In genomic region chr6:160455484-160456213, GRCh38 we compare ENCODE assay signal across 1 cellular context.
TF ChIP-seq lines count a peak whose summit lies in the region.

No MANE protein-coding gene starts in this region.

TF ChIP-seq in HepG2, 621 proteins besides CTCF, POLR2A, EP300 and RAD21 (continued from another document):
- TF ChIP-seq UBTF (CRISPR knock-in tag; IDR thresholded peaks at IDR 0.05) (no peak), HOXA5 (CRISPR knock-in tag; IDR thresholded peaks at IDR 0.05) (no peak), TBL1XR1 (IDR thresholded peaks at IDR 0.05; ENCODE audit: borderline replicate concordance, low read length, partially characterized antibody) (peak; percentile 54), KDM1A (CRISPR knock-in tag; IDR thresholded peaks at IDR 0.05) (no peak), ZBTB34 (CRISPR knock-in tag; IDR thresholded peaks at IDR 0.05) (no peak), DBP (CRISPR knock-in tag; IDR thresholded peaks at IDR 0.05; ENCODE audit: not compliant biosample characterization) (no peak), ZNF292 (CRISPR knock-in tag; IDR thresholded peaks at IDR 0.05; ENCODE audit: borderline replicate concordance, low read depth) (peak; percentile 31; the same call in 1 of the 2 replicates), ZNF335 (CRISPR knock-in tag; IDR thresholded peaks at IDR 0.05) (no peak), ZNF709 (CRISPR knock-in tag; IDR thresholded peaks at IDR 0.05) (no peak), ZBTB42 (CRISPR knock-in tag; IDR thresholded peaks at IDR 0.05) (no peak), BATF2 (CRISPR knock-in tag; IDR thresholded peaks at IDR 0.05) (no peak), MXI1 (IDR thresholded peaks at IDR 0.05; ENCODE audit: borderline replicate concordance, low read depth, low read length) (0 out of 3 replicates have a peak, but pooled peaks have one; percentile 25), ZUFSP (CRISPR knock-in tag; IDR thresholded peaks at IDR 0.05; ENCODE audit: borderline replicate concordance) (no peak), KDM5B (CRISPR knock-in tag; IDR thresholded peaks at IDR 0.05; ENCODE audit: borderline replicate concordance) (no peak; the same call in 1 of the 2 replicates), ATF7-NPFF (CRISPR knock-in tag; IDR thresholded peaks at IDR 0.05; ENCODE audit: low read depth) (no peak), SRF (IDR thresholded peaks at IDR 0.05; ENCODE audit: low read depth, low read length) (no peak), RORA (CRISPR knock-in tag; IDR thresholded peaks at IDR 0.05) (no peak), ETS1 (CRISPR knock-in tag; IDR thresholded peaks at IDR 0.05) (no peak), KLF9 (CRISPR knock-in tag; IDR thresholded peaks at IDR 0.05; ENCODE audit: low read depth) (no peak), SRSF9 (IDR thresholded peaks at IDR 0.05; ENCODE audit: borderline replicate concordance, insufficient read depth, low read depth, low read length, poor library complexity, severe bottlenecking) (no peak), CBX1 (IDR thresholded peaks at IDR 0.05; ENCODE audit: low read depth) (no peak), ZNF770 (CRISPR knock-in tag; IDR thresholded peaks at IDR 0.05) (no peak), BRCA1 (CRISPR knock-in tag; IDR thresholded peaks at IDR 0.05) (no peak), ZNF772 (CRISPR knock-in tag; IDR thresholded peaks at IDR 0.05) (no peak), MIER3 (CRISPR knock-in tag; IDR thresholded peaks at IDR 0.05; ENCODE audit: borderline replicate concordance) (0 out of 2 replicates have a peak, but pooled peaks have one; percentile 35), TEAD3 (CRISPR knock-in tag; optimal IDR thresholded peaks at IDR 0.05; ENCODE audit: borderline replicate concordance) (peak; percentile 69), HNRNPH1 (optimal IDR thresholded peaks at IDR 0.05; ENCODE audit: low read depth, low read length) (no peak), NFYC (CRISPR knock-in tag; IDR thresholded peaks at IDR 0.05) (0 out of 2 replicates have a peak, but pooled peaks have one; percentile 20), MYPOP (CRISPR knock-in tag; IDR thresholded peaks at IDR 0.05) (no peak), CREB3 (CRISPR knock-in tag; IDR thresholded peaks at IDR 0.05) (no peak), ZNF251 (CRISPR knock-in tag; IDR thresholded peaks at IDR 0.05) (no peak), RFXAP (CRISPR knock-in tag; IDR thresholded peaks at IDR 0.05; ENCODE audit: borderline replicate concordance) (no peak), ZNF737 (CRISPR knock-in tag; IDR thresholded peaks at IDR 0.05; ENCODE audit: borderline replicate concordance) (no peak), ZNF350 (CRISPR knock-in tag; IDR thresholded peaks at IDR 0.05; ENCODE audit: borderline replicate concordance, low read depth) (peak; percentile 55; the same call in 1 of the 2 replicates), ZNF274 (CRISPR knock-in tag; IDR thresholded peaks at IDR 0.05) (no peak), MLLT10 (CRISPR knock-in tag; IDR thresholded peaks at IDR 0.05) (no peak), ZNF143 (CRISPR knock-in tag; IDR thresholded peaks at IDR 0.05) (no peak), ZBTB7A (CRISPR knock-in tag; IDR thresholded peaks at IDR 0.05) (peak; percentile 93; the same call in 1 of the 2 replicates), KDM2A (CRISPR knock-in tag; IDR thresholded peaks at IDR 0.05; ENCODE audit: borderline replicate concordance, low read depth) (peak; percentile 90), TFDP2 (CRISPR knock-in tag; IDR thresholded peaks at IDR 0.05) (peak; percentile 24; the same call in 1 of the 2 replicates), RXRA (CRISPR knock-in tag; IDR thresholded peaks at IDR 0.05) (no peak), PITX1 (CRISPR knock-in tag; IDR thresholded peaks at IDR 0.05) (0 out of 2 replicates have a peak, but pooled peaks have one; percentile 51), ZNF224 (CRISPR knock-in tag; IDR thresholded peaks at IDR 0.05) (no peak), ZNF777 (CRISPR knock-in tag; IDR thresholded peaks at IDR 0.05) (no peak), ZNF354B (CRISPR knock-in tag; IDR thresholded peaks at IDR 0.05) (no peak), MTA1 (CRISPR knock-in tag; IDR thresholded peaks at IDR 0.05; ENCODE audit: borderline replicate concordance) (no peak), ZNF205 (CRISPR knock-in tag; IDR thresholded peaks at IDR 0.05) (peak; percentile 60; the same call in 1 of the 2 replicates), SP5 (CRISPR knock-in tag; IDR thresholded peaks at IDR 0.05; ENCODE audit: borderline replicate concordance, low read depth) (no peak)
